ENCODE assay signal across 19 cellular contexts in the genomic region with DNA sequence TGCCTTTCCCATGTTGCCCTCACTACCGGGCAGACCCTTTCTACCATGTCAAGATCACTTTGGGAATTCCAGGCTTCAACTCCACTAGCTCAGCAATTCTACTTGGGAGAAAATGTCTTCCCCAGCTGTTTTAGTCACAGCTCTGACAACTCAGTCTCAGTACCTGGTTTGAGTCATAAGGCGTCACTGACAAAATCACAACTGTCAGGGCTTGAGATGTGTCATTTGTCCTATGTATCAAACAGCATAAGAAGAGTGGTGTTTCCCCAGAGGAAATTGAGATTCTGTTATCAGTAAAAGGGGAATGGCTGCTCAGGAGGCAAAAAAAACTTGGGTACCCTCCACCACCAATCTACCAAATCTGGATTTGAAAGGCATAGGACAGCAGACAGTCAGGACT.
DNase-seq lines count a peak whose midpoint lies in the region; ATAC-seq lines count a peak whose summit lies in the region.
"Had no signal": no experiment of that assay in that cellular context is flagged by ENCODE, and none has a peak within 500 bp of the region (broad histone marks: within the 10 kb centered on the region; RNA-seq: fewer than 3 reads in every experiment).

No MANE protein-coding gene starts in this region.

- H3K27ac Mint-ChIP-seq in activated naive CD8-positive, alpha-beta T cell treated with anti-CD3 and anti-CD28 coated beads, Interleukin-2, amount 50 U/mL, for 24 hours: no peak overlapping the region
- no peak overlapping the region for H3K27ac Mint-ChIP-seq in activated naive CD8-positive, alpha-beta T cell treated with anti-CD3 and anti-CD28 coated beads for 36 hours
- no peak overlapping the region for H3K27ac Mint-ChIP-seq in stimulated activated effector memory CD8-positive, alpha-beta T cell treated with anti-CD3 and anti-CD28 coated beads, Interleukin-12 subunit alpha, Interleukin-12 subunit beta, amount 100 ng/mL, for 72 hours

- no peak overlapping the region for H2BK5ac ChIP-seq in trophoblast cell (ENCODE audit: low read depth, low read length, poor library complexity)

- no peaks in the 10 kb centered on the region for H3K9me3 ChIP-seq in trophoblast cell (ENCODE audit: insufficient read depth, low read depth, low read length)
- H3K9me3 ChIP-seq: BLaER1, Peyer's patch had no signal

- no peak overlapping the region for H2AFZ ChIP-seq in trophoblast cell (ENCODE audit: insufficient read depth, low read length, poor library complexity)
- H2AFZ ChIP-seq: GM23248 had no signal

- ATAC-seq in activated CD4-positive, CD25-positive, alpha-beta regulatory T cell treated with anti-CD3 and anti-CD28 coated beads, Interleukin-2, amount 50 U/mL, for 24 hours: peak; percentile 77 to 80
- peak; percentile 92 for ATAC-seq in activated naive CD8-positive, alpha-beta T cell treated with anti-CD3 and anti-CD28 coated beads, Interleukin-2, amount 50 U/mL, for 24 hours
- ATAC-seq in HG02852 (IDR thresholded peaks at IDR 0.05; ENCODE audit: unreplicated experiment) (peak; percentile 45), GM18502 (IDR thresholded peaks at IDR 0.05; ENCODE audit: poor library complexity, unreplicated experiment) (no peak)
- ATAC-seq in stimulated activated effector memory CD8-positive, alpha-beta T cell treated with anti-CD3 and anti-CD28 coated beads, Interleukin-12 subunit alpha, Interleukin-12 subunit beta, amount 100 ng/mL, for 72 hours: peak; percentile 96

- no peaks in the 10 kb centered on the region for H3K79me1 ChIP-seq in trophoblast cell (ENCODE audit: low read length)

- H3K4me2 ChIP-seq in trophoblast cell (ENCODE audit: low read length): no peak overlapping the region
- H3K4me2 ChIP-seq: BLaER1 had no signal

- H3K36me3 ChIP-seq in trophoblast cell (ENCODE audit: control insufficient read depth in 1 of 2, insufficient read depth in 2 of 2, low read length in 2 of 2): no peaks in the 10 kb centered on the region
- H3K36me3 ChIP-seq: BLaER1, Peyer's patch had no signal

- H3K27me3 ChIP-seq in trophoblast cell (ENCODE audit: insufficient read depth, low read length): no peaks in the 10 kb centered on the region
- H3K27me3 ChIP-seq: BLaER1, Peyer's patch had no signal

- DNase-seq in activated CD4-positive, CD25-positive, alpha-beta regulatory T cell treated with anti-CD3 and anti-CD28 coated beads, Interleukin-2, amount 50 U/mL, for 72 hours: no peak
- DNase-seq in activated naive CD8-positive, alpha-beta T cell treated with anti-CD3 and anti-CD28 coated beads, Interleukin-2, amount 50 U/mL, for 24 hours: no peak
- DNase-seq in activated naive CD8-positive, alpha-beta T cell treated with anti-CD3 and anti-CD28 coated beads for 36 hours: no peak
- DNase-seq in stimulated activated effector memory CD8-positive, alpha-beta T cell treated with anti-CD3 and anti-CD28 coated beads, Interleukin-12 subunit alpha, Interleukin-12 subunit beta, amount 100 ng/mL, for 72 hours (ENCODE audit: low spot score in 2 of 2): peak in 1 of 2 donors; percentile 47
- DNase-seq in trophoblast cell: no peak
- DNase-seq: DMS 273 treated with DMSO at 0.1 percent for 48 hours, GM23248, MV-4-11, NCI-H1417 treated with DMSO at 0.1 percent for 48 hours, NCI-H2029 treated with DMSO at 0.1 percent for 48 hours, NCI-H510A treated with DMSO at 0.1 percent for 48 hours, Peyer's patch, SHP77 treated with DMSO at 0.1 percent for 48 hours had no signal

- H3K14ac ChIP-seq in trophoblast cell (ENCODE audit: low read length): no peak overlapping the region

- no peak overlapping the region for H4K12ac ChIP-seq in trophoblast cell (ENCODE audit: low read depth, low read length)

- H3K4ac ChIP-seq in trophoblast cell (ENCODE audit: low read depth, low read length): no peak overlapping the region

- H4K8ac ChIP-seq in trophoblast cell (ENCODE audit: low read depth, low read length): no peak overlapping the region

- no peaks in the 10 kb centered on the region for H3K36me3 Mint-ChIP-seq in activated naive CD8-positive, alpha-beta T cell treated with anti-CD3 and anti-CD28 coated beads, Interleukin-2, amount 50 U/mL, for 24 hours (ENCODE audit: low read depth)
- peaks cover 6% of the 10 kb centered on the region for H3K36me3 Mint-ChIP-seq in activated naive CD8-positive, alpha-beta T cell treated with anti-CD3 and anti-CD28 coated beads for 36 hours
- H3K36me3 Mint-ChIP-seq in stimulated activated effector memory CD8-positive, alpha-beta T cell treated with anti-CD3 and anti-CD28 coated beads, Interleukin-12 subunit alpha, Interleukin-12 subunit beta, amount 100 ng/mL, for 72 hours: no peaks in the 10 kb centered on the region

- H3K9ac ChIP-seq in trophoblast cell (ENCODE audit: low read length): no peak overlapping the region
- H3K9ac ChIP-seq: BLaER1, GM23248 had no signal

- no peaks in the 10 kb centered on the region for H3K79me2 ChIP-seq in trophoblast cell (ENCODE audit: control insufficient read depth, insufficient read depth, low read length, poor library complexity)

- H3K9me3 Mint-ChIP-seq in activated naive CD8-positive, alpha-beta T cell treated with anti-CD3 and anti-CD28 coated beads, Interleukin-2, amount 50 U/mL, for 24 hours: peaks cover 3% of the 10 kb centered on the region
- H3K9me3 Mint-ChIP-seq in activated naive CD8-positive, alpha-beta T cell treated with anti-CD3 and anti-CD28 coated beads for 36 hours: peaks cover 3% of the 10 kb centered on the region
- peaks cover 3% of the 10 kb centered on the region for H3K9me3 Mint-ChIP-seq in stimulated activated effector memory CD8-positive, alpha-beta T cell treated with anti-CD3 and anti-CD28 coated beads, Interleukin-12 subunit alpha, Interleukin-12 subunit beta, amount 100 ng/mL, for 72 hours

- no peak overlapping the region for H3K4me3 ChIP-seq in trophoblast cell (ENCODE audit: low read depth, low read length)
- H3K4me3 ChIP-seq: BLaER1, GM23248, Peyer's patch had no signal

- peaks cover 7% of the 10 kb centered on the region for H3K4me1 Mint-ChIP-seq in activated naive CD8-positive, alpha-beta T cell treated with anti-CD3 and anti-CD28 coated beads, Interleukin-2, amount 50 U/mL, for 24 hours
- H3K4me1 Mint-ChIP-seq in activated naive CD8-positive, alpha-beta T cell treated with anti-CD3 and anti-CD28 coated beads for 36 hours: peaks cover 4% of the 10 kb centered on the region
- H3K4me1 Mint-ChIP-seq in stimulated activated effector memory CD8-positive, alpha-beta T cell treated with anti-CD3 and anti-CD28 coated beads, Interleukin-12 subunit alpha, Interleukin-12 subunit beta, amount 100 ng/mL, for 72 hours: peaks cover 8% of the 10 kb centered on the region

- no peak overlapping the region for H2BK120ac ChIP-seq in trophoblast cell (ENCODE audit: insufficient read depth, low read length, poor library complexity)

- H2AK5ac ChIP-seq in trophoblast cell (ENCODE audit: low read length): no peak overlapping the region

- no peak overlapping the region for H2BK12ac ChIP-seq in trophoblast cell (ENCODE audit: low read length)

- H3K4me1 ChIP-seq in trophoblast cell (ENCODE audit: control insufficient read depth in 1 of 2, insufficient read depth in 2 of 2, low read length in 2 of 2): no peaks in the 10 kb centered on the region
- H3K4me1 ChIP-seq: BLaER1, Peyer's patch had no signal

- H3K18ac ChIP-seq in trophoblast cell (ENCODE audit: low read length): no peak overlapping the region

- H4K91ac ChIP-seq in trophoblast cell (ENCODE audit: low read depth, low read length): no peak overlapping the region

- WGBS in trophoblast cell (ENCODE audit: extremely low coverage, insufficient coverage, insufficient read length): no CpG with 5 or more reads among the region's 2 CpGs

- no peaks in the 10 kb centered on the region for H3K27me3 Mint-ChIP-seq in activated naive CD8-positive, alpha-beta T cell treated with anti-CD3 and anti-CD28 coated beads, Interleukin-2, amount 50 U/mL, for 24 hours
- no peaks in the 10 kb centered on the region for H3K27me3 Mint-ChIP-seq in activated naive CD8-positive, alpha-beta T cell treated with anti-CD3 and anti-CD28 coated beads for 36 hours

- H3K23ac ChIP-seq in trophoblast cell (ENCODE audit: low read length): no peak overlapping the region

- no peak overlapping the region for H3K4me3 Mint-ChIP-seq in activated naive CD8-positive, alpha-beta T cell treated with anti-CD3 and anti-CD28 coated beads, Interleukin-2, amount 50 U/mL, for 24 hours
- H3K4me3 Mint-ChIP-seq in activated naive CD8-positive, alpha-beta T cell treated with anti-CD3 and anti-CD28 coated beads for 36 hours: no peak overlapping the region
- H3K4me3 Mint-ChIP-seq in stimulated activated effector memory CD8-positive, alpha-beta T cell treated with anti-CD3 and anti-CD28 coated beads, Interleukin-12 subunit alpha, Interleukin-12 subunit beta, amount 100 ng/mL, for 72 hours: no peak overlapping the region

- H3K27ac ChIP-seq in trophoblast cell (ENCODE audit: low read depth, low read length): no peak overlapping the region
- H3K27ac ChIP-seq: 22Rv1, BLaER1, GM23248, HL-60, Peyer's patch had no signal
